1 cellular context compared by ENCODE assay signal in the genomic region with DNA sequence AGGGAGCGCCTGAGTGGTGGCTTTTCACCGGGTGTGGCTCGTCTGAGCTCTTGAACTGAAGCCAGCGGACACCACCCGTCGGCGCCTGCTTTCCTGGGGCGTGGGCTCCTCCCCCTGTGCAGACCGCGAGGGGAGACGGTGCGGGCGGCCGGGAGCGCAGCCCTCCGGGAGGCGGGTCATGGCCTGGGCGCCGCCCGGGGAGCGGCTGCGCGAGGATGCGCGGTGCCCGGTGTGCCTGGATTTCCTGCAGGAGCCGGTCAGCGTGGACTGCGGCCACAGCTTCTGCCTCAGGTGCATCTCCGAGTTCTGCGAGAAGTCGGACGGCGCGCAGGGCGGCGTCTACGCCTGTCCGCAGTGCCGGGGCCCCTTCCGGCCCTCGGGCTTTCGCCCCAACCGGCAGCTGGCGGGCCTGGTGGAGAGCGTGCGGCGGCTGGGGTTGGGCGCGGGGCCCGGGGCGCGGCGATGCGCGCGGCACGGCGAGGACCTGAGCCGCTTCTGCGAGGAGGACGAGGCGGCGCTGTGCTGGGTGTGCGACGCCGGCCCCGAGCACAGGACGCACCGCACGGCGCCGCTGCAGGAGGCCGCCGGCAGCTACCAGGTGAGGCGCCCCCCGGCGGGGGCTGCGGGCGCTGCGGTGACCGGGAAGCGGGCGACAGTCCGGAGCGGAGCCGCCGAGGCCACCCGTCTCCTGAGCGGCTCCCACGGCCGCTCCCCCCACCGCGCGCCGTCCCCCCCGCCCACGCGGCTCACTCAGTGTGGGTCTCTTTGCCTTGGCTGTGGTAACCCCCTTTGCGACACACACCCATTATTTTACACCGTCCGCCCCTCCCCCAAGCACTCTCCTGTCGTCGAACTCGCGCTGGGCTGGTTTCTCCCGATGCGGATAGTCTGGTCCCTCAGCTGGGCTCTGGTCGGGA.
TF ChIP-seq lines count a peak whose summit lies in the region.

A gene with protein sequence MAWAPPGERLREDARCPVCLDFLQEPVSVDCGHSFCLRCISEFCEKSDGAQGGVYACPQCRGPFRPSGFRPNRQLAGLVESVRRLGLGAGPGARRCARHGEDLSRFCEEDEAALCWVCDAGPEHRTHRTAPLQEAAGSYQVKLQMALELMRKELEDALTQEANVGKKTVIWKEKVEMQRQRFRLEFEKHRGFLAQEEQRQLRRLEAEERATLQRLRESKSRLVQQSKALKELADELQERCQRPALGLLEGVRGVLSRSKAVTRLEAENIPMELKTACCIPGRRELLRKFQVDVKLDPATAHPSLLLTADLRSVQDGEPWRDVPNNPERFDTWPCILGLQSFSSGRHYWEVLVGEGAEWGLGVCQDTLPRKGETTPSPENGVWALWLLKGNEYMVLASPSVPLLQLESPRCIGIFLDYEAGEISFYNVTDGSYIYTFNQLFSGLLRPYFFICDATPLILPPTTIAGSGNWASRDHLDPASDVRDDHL (plus strand): TSS at position 119 of the 917 bp plus-strand sequence. CDS start 60 bp downstream, at position 179.

TF ChIP-seq in K562, 482 proteins besides CTCF, POLR2A, EP300 and RAD21 (continued from another document and continues in another):
- TF ChIP-seq, protein P1, sequence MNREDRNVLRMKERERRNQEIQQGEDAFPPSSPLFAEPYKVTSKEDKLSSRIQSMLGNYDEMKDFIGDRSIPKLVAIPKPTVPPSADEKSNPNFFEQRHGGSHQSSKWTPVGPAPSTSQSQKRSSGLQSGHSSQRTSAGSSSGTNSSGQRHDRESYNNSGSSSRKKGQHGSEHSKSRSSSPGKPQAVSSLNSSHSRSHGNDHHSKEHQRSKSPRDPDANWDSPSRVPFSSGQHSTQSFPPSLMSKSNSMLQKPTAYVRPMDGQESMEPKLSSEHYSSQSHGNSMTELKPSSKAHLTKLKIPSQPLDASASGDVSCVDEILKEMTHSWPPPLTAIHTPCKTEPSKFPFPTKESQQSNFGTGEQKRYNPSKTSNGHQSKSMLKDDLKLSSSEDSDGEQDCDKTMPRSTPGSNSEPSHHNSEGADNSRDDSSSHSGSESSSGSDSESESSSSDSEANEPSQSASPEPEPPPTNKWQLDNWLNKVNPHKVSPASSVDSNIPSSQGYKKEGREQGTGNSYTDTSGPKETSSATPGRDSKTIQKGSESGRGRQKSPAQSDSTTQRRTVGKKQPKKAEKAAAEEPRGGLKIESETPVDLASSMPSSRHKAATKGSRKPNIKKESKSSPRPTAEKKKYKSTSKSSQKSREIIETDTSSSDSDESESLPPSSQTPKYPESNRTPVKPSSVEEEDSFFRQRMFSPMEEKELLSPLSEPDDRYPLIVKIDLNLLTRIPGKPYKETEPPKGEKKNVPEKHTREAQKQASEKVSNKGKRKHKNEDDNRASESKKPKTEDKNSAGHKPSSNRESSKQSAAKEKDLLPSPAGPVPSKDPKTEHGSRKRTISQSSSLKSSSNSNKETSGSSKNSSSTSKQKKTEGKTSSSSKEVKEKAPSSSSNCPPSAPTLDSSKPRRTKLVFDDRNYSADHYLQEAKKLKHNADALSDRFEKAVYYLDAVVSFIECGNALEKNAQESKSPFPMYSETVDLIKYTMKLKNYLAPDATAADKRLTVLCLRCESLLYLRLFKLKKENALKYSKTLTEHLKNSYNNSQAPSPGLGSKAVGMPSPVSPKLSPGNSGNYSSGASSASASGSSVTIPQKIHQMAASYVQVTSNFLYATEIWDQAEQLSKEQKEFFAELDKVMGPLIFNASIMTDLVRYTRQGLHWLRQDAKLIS (CRISPR knock-in tag; IDR thresholded peaks at IDR 0.05) = peak; percentile 64; the same call in 1 of the 2 replicates
- TF ChIP-seq, protein P2, sequence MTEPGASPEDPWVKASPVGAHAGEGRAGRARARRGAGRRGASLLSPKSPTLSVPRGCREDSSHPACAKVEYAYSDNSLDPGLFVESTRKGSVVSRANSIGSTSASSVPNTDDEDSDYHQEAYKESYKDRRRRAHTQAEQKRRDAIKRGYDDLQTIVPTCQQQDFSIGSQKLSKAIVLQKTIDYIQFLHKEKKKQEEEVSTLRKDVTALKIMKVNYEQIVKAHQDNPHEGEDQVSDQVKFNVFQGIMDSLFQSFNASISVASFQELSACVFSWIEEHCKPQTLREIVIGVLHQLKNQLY (CRISPR knock-in tag; conservative IDR thresholded peaks at IDR 0.05) = no peak
- no peak for TF ChIP-seq GTF2A2 (tag; IDR thresholded peaks at IDR 0.05)
- TF ChIP-seq, protein P3, sequence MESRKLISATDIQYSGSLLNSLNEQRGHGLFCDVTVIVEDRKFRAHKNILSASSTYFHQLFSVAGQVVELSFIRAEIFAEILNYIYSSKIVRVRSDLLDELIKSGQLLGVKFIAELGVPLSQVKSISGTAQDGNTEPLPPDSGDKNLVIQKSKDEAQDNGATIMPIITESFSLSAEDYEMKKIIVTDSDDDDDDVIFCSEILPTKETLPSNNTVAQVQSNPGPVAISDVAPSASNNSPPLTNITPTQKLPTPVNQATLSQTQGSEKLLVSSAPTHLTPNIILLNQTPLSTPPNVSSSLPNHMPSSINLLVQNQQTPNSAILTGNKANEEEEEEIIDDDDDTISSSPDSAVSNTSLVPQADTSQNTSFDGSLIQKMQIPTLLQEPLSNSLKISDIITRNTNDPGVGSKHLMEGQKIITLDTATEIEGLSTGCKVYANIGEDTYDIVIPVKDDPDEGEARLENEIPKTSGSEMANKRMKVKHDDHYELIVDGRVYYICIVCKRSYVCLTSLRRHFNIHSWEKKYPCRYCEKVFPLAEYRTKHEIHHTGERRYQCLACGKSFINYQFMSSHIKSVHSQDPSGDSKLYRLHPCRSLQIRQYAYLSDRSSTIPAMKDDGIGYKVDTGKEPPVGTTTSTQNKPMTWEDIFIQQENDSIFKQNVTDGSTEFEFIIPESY (CRISPR knock-in tag; IDR thresholded peaks at IDR 0.05) = peak; percentile 73
- no peak for TF ChIP-seq CSDE1 (IDR thresholded peaks at IDR 0.05)
- no peak for TF ChIP-seq SRSF3 (IDR thresholded peaks at IDR 0.05; ENCODE audit: insufficient read depth, low read length)
- peak; percentile 46; the same call in 1 of the 2 replicates for TF ChIP-seq SAFB (IDR thresholded peaks at IDR 0.05; ENCODE audit: borderline replicate concordance, low read depth, low read length)
- no peak for TF ChIP-seq STAG1 (CRISPR knock-in tag; IDR thresholded peaks at IDR 0.05; ENCODE audit: borderline replicate concordance)
- TF ChIP-seq TGIF2 (CRISPR knock-in tag; IDR thresholded peaks at IDR 0.05) = peak; percentile 47; the same call in 1 of the 2 replicates
- no peak for TF ChIP-seq GATA2 (CRISPR knock-in tag; IDR thresholded peaks at IDR 0.05)
- TF ChIP-seq, protein P4, sequence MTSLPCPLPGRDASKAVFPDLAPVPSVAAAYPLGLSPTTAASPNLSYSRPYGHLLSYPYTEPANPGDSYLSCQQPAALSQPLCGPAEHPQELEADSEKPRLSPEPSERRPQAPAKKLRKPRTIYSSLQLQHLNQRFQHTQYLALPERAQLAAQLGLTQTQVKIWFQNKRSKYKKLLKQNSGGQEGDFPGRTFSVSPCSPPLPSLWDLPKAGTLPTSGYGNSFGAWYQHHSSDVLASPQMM (CRISPR knock-in tag; IDR thresholded peaks at IDR 0.05) = no peak
- TF ChIP-seq, protein P5, sequence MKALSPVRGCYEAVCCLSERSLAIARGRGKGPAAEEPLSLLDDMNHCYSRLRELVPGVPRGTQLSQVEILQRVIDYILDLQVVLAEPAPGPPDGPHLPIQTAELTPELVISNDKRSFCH (CRISPR knock-in tag; IDR thresholded peaks at IDR 0.05) = no peak
- TF ChIP-seq, protein P5 (tag; IDR thresholded peaks at IDR 0.05) = no peak; the same call in none of the 2 replicates
- TF ChIP-seq ASH1L (IDR thresholded peaks at IDR 0.05; ENCODE audit: borderline replicate concordance, low read depth, partially characterized antibody) = no peak
- TF ChIP-seq, protein P6, sequence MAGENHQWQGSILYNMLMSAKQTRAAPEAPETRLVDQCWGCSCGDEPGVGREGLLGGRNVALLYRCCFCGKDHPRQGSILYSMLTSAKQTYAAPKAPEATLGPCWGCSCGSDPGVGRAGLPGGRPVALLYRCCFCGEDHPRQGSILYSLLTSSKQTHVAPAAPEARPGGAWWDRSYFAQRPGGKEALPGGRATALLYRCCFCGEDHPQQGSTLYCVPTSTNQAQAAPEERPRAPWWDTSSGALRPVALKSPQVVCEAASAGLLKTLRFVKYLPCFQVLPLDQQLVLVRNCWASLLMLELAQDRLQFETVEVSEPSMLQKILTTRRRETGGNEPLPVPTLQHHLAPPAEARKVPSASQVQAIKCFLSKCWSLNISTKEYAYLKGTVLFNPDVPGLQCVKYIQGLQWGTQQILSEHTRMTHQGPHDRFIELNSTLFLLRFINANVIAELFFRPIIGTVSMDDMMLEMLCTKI (IDR thresholded peaks at IDR 0.05; ENCODE audit: partially characterized antibody) = no peak
- TF ChIP-seq KHSRP (IDR thresholded peaks at IDR 0.05) = no peak
- TF ChIP-seq ZNF444 (CRISPR knock-in tag; IDR thresholded peaks at IDR 0.05) = no peak
- TF ChIP-seq WHSC1 (IDR thresholded peaks at IDR 0.05; ENCODE audit: low read length) = no peak
- TF ChIP-seq, protein P7, sequence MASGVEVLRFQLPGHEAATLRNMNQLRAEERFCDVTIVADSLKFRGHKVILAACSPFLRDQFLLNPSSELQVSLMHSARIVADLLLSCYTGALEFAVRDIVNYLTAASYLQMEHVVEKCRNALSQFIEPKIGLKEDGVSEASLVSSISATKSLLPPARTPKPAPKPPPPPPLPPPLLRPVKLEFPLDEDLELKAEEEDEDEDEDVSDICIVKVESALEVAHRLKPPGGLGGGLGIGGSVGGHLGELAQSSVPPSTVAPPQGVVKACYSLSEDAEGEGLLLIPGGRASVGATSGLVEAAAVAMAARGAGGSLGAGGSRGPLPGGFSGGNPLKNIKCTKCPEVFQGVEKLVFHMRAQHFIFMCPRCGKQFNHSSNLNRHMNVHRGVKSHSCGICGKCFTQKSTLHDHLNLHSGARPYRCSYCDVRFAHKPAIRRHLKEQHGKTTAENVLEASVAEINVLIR (CRISPR knock-in tag; IDR thresholded peaks at IDR 0.05) = no peak
- TF ChIP-seq, protein P8, sequence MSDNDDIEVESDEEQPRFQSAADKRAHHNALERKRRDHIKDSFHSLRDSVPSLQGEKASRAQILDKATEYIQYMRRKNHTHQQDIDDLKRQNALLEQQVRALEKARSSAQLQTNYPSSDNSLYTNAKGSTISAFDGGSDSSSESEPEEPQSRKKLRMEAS (CRISPR knock-in tag; IDR thresholded peaks at IDR 0.05) = no peak; the same call in 1 of the 2 replicates
- peak; percentile 56; the same call in 1 of the 2 replicates for TF ChIP-seq ESRRA (IDR thresholded peaks at IDR 0.05; ENCODE audit: borderline replicate concordance, low read depth)
- TF ChIP-seq PCBP2 (IDR thresholded peaks at IDR 0.05; ENCODE audit: low read depth, low read length, poor library complexity, severe bottlenecking) = no peak
- no peak for TF ChIP-seq TEAD2 (tag; IDR thresholded peaks at IDR 0.05)
- no peak for TF ChIP-seq HDGF (IDR thresholded peaks at IDR 0.05)
- TF ChIP-seq HNRNPUL1 (IDR thresholded peaks at IDR 0.05; ENCODE audit: low read length) = no peak
- peak; percentile 97 for TF ChIP-seq CTBP1 (IDR thresholded peaks at IDR 0.05; ENCODE audit: borderline replicate concordance)
- TF ChIP-seq TOE1 (IDR thresholded peaks at IDR 0.05; ENCODE audit: borderline replicate concordance) = no peak
- TF ChIP-seq TOE1 (CRISPR knock-in tag; IDR thresholded peaks at IDR 0.05; ENCODE audit: borderline replicate concordance, low read depth) = no peak
- 0 out of 4 replicates have a peak, but pooled peaks of 1 of the 2 experiments have one; percentile 14 for TF ChIP-seq SRF (CRISPR knock-in tag; IDR thresholded peaks at IDR 0.05)
- TF ChIP-seq ZFP1 (CRISPR knock-in tag; IDR thresholded peaks at IDR 0.05) = no peak
- no peak; the same call in 1 of the 2 replicates for TF ChIP-seq FOXP1 (CRISPR knock-in tag; IDR thresholded peaks at IDR 0.05)
- no peak for TF ChIP-seq SMAD3 (CRISPR knock-in tag; conservative IDR thresholded peaks at IDR 0.05)
- TF ChIP-seq SREBF1 (IDR thresholded peaks at IDR 0.05; ENCODE audit: borderline replicate concordance, low read depth, low read length) = no peak
- no peak for TF ChIP-seq PHB2 (IDR thresholded peaks at IDR 0.05; ENCODE audit: low read depth)
- TF ChIP-seq, protein P9, sequence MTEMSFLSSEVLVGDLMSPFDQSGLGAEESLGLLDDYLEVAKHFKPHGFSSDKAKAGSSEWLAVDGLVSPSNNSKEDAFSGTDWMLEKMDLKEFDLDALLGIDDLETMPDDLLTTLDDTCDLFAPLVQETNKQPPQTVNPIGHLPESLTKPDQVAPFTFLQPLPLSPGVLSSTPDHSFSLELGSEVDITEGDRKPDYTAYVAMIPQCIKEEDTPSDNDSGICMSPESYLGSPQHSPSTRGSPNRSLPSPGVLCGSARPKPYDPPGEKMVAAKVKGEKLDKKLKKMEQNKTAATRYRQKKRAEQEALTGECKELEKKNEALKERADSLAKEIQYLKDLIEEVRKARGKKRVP (CRISPR knock-in tag; IDR thresholded peaks at IDR 0.05) = no peak
- TF ChIP-seq ILK (tag; IDR thresholded peaks at IDR 0.05; ENCODE audit: borderline replicate concordance, low read depth) = no peak
- 0 out of 2 replicates have a peak, but pooled peaks have one; percentile 17 for TF ChIP-seq KLF13 (tag; IDR thresholded peaks at IDR 0.05; ENCODE audit: borderline replicate concordance, low read depth)
- TF ChIP-seq MYNN (IDR thresholded peaks at IDR 0.05) = peak; percentile 28; the same call in 1 of the 2 replicates
- TF ChIP-seq MYNN (CRISPR knock-in tag; IDR thresholded peaks at IDR 0.05) = no peak
- TF ChIP-seq, protein P10, sequence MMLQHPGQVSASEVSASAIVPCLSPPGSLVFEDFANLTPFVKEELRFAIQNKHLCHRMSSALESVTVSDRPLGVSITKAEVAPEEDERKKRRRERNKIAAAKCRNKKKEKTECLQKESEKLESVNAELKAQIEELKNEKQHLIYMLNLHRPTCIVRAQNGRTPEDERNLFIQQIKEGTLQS (IDR thresholded peaks at IDR 0.05) = no peak
- TF ChIP-seq, protein P10 (CRISPR knock-in tag; conservative IDR thresholded peaks at IDR 0.05) = no peak
- no peak for TF ChIP-seq ZEB2 (IDR thresholded peaks at IDR 0.05)
- TF ChIP-seq ZNF431 (CRISPR knock-in tag; IDR thresholded peaks at IDR 0.05) = peak; percentile 65
- no peak for TF ChIP-seq SMARCB1 (IDR thresholded peaks at IDR 0.05; ENCODE audit: insufficient read length, low read depth)
- TF ChIP-seq, protein P11, sequence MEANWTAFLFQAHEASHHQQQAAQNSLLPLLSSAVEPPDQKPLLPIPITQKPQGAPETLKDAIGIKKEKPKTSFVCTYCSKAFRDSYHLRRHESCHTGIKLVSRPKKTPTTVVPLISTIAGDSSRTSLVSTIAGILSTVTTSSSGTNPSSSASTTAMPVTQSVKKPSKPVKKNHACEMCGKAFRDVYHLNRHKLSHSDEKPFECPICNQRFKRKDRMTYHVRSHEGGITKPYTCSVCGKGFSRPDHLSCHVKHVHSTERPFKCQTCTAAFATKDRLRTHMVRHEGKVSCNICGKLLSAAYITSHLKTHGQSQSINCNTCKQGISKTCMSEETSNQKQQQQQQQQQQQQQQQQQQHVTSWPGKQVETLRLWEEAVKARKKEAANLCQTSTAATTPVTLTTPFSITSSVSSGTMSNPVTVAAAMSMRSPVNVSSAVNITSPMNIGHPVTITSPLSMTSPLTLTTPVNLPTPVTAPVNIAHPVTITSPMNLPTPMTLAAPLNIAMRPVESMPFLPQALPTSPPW (CRISPR knock-in tag; IDR thresholded peaks at IDR 0.05) = peak; percentile 81
- no peak for TF ChIP-seq CBX2 (IDR thresholded peaks at IDR 0.05; ENCODE audit: insufficient read depth, low read length, poor library complexity, severe bottlenecking)
- peak; percentile 93 for TF ChIP-seq PHF8 (IDR thresholded peaks at IDR 0.05; ENCODE audit: borderline replicate concordance, low read length)
- no peak for TF ChIP-seq ZNF436 (CRISPR knock-in tag; IDR thresholded peaks at IDR 0.05)
- no peak for TF ChIP-seq MED1 (CRISPR knock-in tag; IDR thresholded peaks at IDR 0.05; ENCODE audit: borderline replicate concordance)
